ENCODE assay signal across 22 cellular contexts in the genomic region with DNA sequence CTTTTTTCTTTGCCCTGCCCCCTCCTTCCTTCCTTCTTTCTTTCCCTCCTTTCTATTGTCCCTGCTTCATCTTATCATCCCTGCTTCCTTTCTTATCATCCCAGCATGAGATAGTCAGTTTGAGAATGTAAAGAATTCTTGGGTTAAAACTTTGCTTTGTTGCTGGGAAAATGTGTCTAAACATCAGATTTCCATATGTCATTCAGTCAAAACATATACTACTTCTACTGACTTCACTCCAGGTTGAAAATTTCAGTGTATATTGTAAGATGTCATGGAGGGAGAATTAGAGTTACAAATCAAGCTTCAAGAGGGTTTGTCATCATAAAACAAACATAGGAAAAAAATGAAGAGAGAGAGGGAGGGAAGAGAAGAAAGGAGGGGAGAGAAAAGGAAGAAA.
"Had no signal": no experiment of that assay in that cellular context is flagged by ENCODE, and none has a peak within 500 bp of the region (broad histone marks: within the 10 kb centered on the region; RNA-seq: fewer than 3 reads in every experiment).

No MANE protein-coding gene starts in this region.

- H3K4me1 ChIP-seq: gastrocnemius medialis, lower lobe of right lung, psoas muscle, sigmoid colon, tibial nerve, upper lobe of left lung had no signal

- DNase-seq: cortex of kidney; effector memory CD8-positive, alpha-beta T cell; foreskin fibroblast; gastrocnemius medialis; head of caudate nucleus; left ventricle myocardium superior; lower lobe of right lung; midbrain; naive thymus-derived CD4-positive, alpha-beta T cell; occipital lobe; ovary; posterior cingulate gyrus; psoas muscle; right cardiac atrium; sigmoid colon; stimulated activated CD4-positive, alpha-beta T cell treated with anti-CD3 and anti-CD28 coated beads, Interleukin-4, amount 100 ng/mL, for 4 hours; stimulated activated naive B cell treated with anti-CD40 and anti-IgM and Interleukin-4, amounts not matched to agents 10 μg/mL and 1 μg/mL and 100 μg/mL, for 72 hours; upper lobe of left lung had no signal

- H3K27me3 ChIP-seq: gastrocnemius medialis, ovary, sigmoid colon, tibial nerve, upper lobe of left lung had no signal

- ATAC-seq: effector memory CD8-positive, alpha-beta T cell; gastrocnemius medialis; left ventricle myocardium superior; lower lobe of right lung; naive thymus-derived CD4-positive, alpha-beta T cell; psoas muscle; right cardiac atrium; stimulated activated naive B cell treated with anti-CD40 and anti-IgM and Interleukin-4, amounts not matched to agents 10 μg/mL and 1 μg/mL and 100 μg/mL, for 72 hours had no signal

- H3K4me3 ChIP-seq: gastrocnemius medialis, lower lobe of right lung, ovary, psoas muscle, sigmoid colon, thoracic aorta, tibial nerve, upper lobe of left lung had no signal

- H3K27me3 Mint-ChIP-seq: effector memory CD8-positive, alpha-beta T cell; naive thymus-derived CD4-positive, alpha-beta T cell; stimulated activated naive B cell treated with anti-CD40 and anti-IgM and Interleukin-4, amounts not matched to agents 10 μg/mL and 1 μg/mL and 100 μg/mL, for 72 hours; stimulated activated naive CD8-positive, alpha-beta T cell treated with anti-CD3 and anti-CD28 coated beads, Interleukin-15, Interleukin-2, amounts not matched to agents 100 ng/mL and 50 ng/mL, for 24 hours had no signal

- H3K27ac Mint-ChIP-seq: effector memory CD8-positive, alpha-beta T cell; nephron; stimulated activated naive B cell treated with anti-CD40 and anti-IgM and Interleukin-4, amounts not matched to agents 10 μg/mL and 1 μg/mL and 100 μg/mL, for 72 hours; stimulated activated naive CD8-positive, alpha-beta T cell treated with anti-CD3 and anti-CD28 coated beads, Interleukin-15, Interleukin-2, amounts not matched to agents 100 ng/mL and 50 ng/mL, for 24 hours had no signal

- H3K27ac ChIP-seq: gastrocnemius medialis, lower lobe of right lung, ovary, psoas muscle, sigmoid colon, thoracic aorta, tibial nerve, upper lobe of left lung had no signal

- H3K36me3 ChIP-seq: ovary had no signal

- H3K4me1 Mint-ChIP-seq: naive thymus-derived CD4-positive, alpha-beta T cell; nephron had no signal

- H3K9me3 ChIP-seq: ovary had no signal

- H3K4me3 Mint-ChIP-seq: effector memory CD8-positive, alpha-beta T cell; naive thymus-derived CD4-positive, alpha-beta T cell; nephron; stimulated activated naive B cell treated with anti-CD40 and anti-IgM and Interleukin-4, amounts not matched to agents 10 μg/mL and 1 μg/mL and 100 μg/mL, for 72 hours; stimulated activated naive CD8-positive, alpha-beta T cell treated with anti-CD3 and anti-CD28 coated beads, Interleukin-15, Interleukin-2, amounts not matched to agents 100 ng/mL and 50 ng/mL, for 24 hours had no signal
